ENCODE assay signal across 8 cellular contexts in genomic region chr7:87935373-87935706, GRCh38. TPM values are rescaled to one million over a fixed set of nuclear protein-coding genes. Genes with fewer than 3 reads are reported as not detected.
DNase-seq lines count a peak whose midpoint lies in the region; TF ChIP-seq lines count a peak whose summit lies in the region.

No MANE protein-coding gene starts in this region.

- no peaks in the 10 kb centered on the region for H4K20me1 ChIP-seq in BLaER1 treated with 17β-estradiol and CSF1 and Interleukin-3, amounts not matched to agents 10 nM and 100 nM
- H4K20me1 ChIP-seq in neural cell (ENCODE audit: insufficient read depth), result no peaks in the 10 kb centered on the region

- no peak for TF ChIP-seq CTCF in neural cell (IDR thresholded peaks at IDR 0.05; ENCODE audit: poor library complexity, severe bottlenecking)

- H2AFZ ChIP-seq in neural cell (ENCODE audit: low read depth, low read length), result peak overlapping the region; percentile 63

- peaks cover 4% of the 10 kb centered on the region for H3F3A ChIP-seq in neural cell (ENCODE audit: insufficient read depth, low read length, poor library complexity, severe bottlenecking)

- H3K4me1 Mint-ChIP-seq in IgD-negative memory B cell, result peaks cover 0 to 12% (median 8%) of the 10 kb centered on the region in 3 donors

- H3K36me3 Mint-ChIP-seq in IgD-negative memory B cell, result peaks cover 3% of the 10 kb centered on the region

- H3K4me1 ChIP-seq in BLaER1 treated with 17β-estradiol and CSF1 and Interleukin-3, amounts not matched to agents 10 nM and 100 nM, result peaks cover 6 to 12% (median 9%) of the 10 kb centered on the region in 10 experiments

- peak overlapping the region; percentile 82 to 96 (median 92) for H3K4me3 Mint-ChIP-seq in IgD-negative memory B cell

- H3K4me3 ChIP-seq in BLaER1 treated with 17β-estradiol and CSF1 and Interleukin-3, amounts not matched to agents 10 nM and 100 nM, result peak overlapping the region; percentile 71 to 88 (median 80)
- peak overlapping the region; percentile 94 for H3K4me3 ChIP-seq in neural cell (ENCODE audit: low read length)

- H3K9me3 ChIP-seq in BLaER1 treated with 17β-estradiol and CSF1 and Interleukin-3, amounts not matched to agents 10 nM and 100 nM (replicated peaks in 1 of 11), result no peaks in the 10 kb centered on the region
- no peaks in the 10 kb centered on the region for H3K9me3 ChIP-seq in neural cell (ENCODE audit: low read length)

- H3K27ac Mint-ChIP-seq in IgD-negative memory B cell, result peak overlapping the region in 2 of 3 donors; percentile 21 to 57

- TF ChIP-seq EP300 in neural cell (conservative IDR thresholded peaks at IDR 0.05; ENCODE audit: poor library complexity, severe bottlenecking), result no peak

- TF ChIP-seq RAD21 in neural cell (conservative IDR thresholded peaks at IDR 0.05), result no peak

- DNase-seq in GM19238 (ENCODE audit: insufficient read length, low spot score) (no peak), D341Med (ENCODE audit: low spot score) (no peak), HK-2 (ENCODE audit: unreplicated experiment) (no peak), retina (no peak)

- H3K36me3 ChIP-seq in BLaER1 treated with 17β-estradiol and CSF1 and Interleukin-3, amounts not matched to agents 10 nM and 100 nM, result peaks cover 0 to 25% (median 11%) of the 10 kb centered on the region in 11 experiments; a peak in 10 of 22 replicates
- H3K36me3 ChIP-seq in neural cell (ENCODE audit: insufficient read depth, low read length), result peaks cover 5% of the 10 kb centered on the region

- peak overlapping the region; percentile 85 to 99 (median 96) for H3K4me2 ChIP-seq in BLaER1 treated with 17β-estradiol and CSF1 and Interleukin-3, amounts not matched to agents 10 nM and 100 nM
- peak overlapping the region; percentile 56 for H3K4me2 ChIP-seq in neural cell (ENCODE audit: low read length)

- H3K9ac ChIP-seq in BLaER1 treated with 17β-estradiol and CSF1 and Interleukin-3, amounts not matched to agents 10 nM and 100 nM, result peak overlapping the region in 6 of 11 experiments; percentile 22 to 82 (median 78); a peak in 8 of 22 replicates
- H3K9ac ChIP-seq in neural cell (ENCODE audit: low read length), result peak overlapping the region; percentile 81

- H3K79me2 ChIP-seq in neural cell (replicated peaks; ENCODE audit: insufficient read depth, low read length), result peaks cover 5% of the 10 kb centered on the region

- no peak overlapping the region for H3K27ac ChIP-seq in BLaER1 treated with 17β-estradiol and CSF1 and Interleukin-3, amounts not matched to agents 10 nM and 100 nM
- H3K27ac ChIP-seq in cingulate gyrus (ENCODE audit: low read depth, low read length) (peak overlapping the region; percentile 12), neural cell (ENCODE audit: low read length) (peak overlapping the region; percentile 80)

- H3K27me3 Mint-ChIP-seq in IgD-negative memory B cell, result no peaks in the 10 kb centered on the region

- H3K27me3 ChIP-seq in BLaER1 treated with 17β-estradiol and CSF1 and Interleukin-3, amounts not matched to agents 10 nM and 100 nM, result peaks cover 8 to 12% (median 10%) of the 10 kb centered on the region in 11 experiments; a peak in 20 of 22 replicates
- H3K27me3 ChIP-seq in neural cell (ENCODE audit: insufficient read depth, low read depth, low read length), result no peaks in the 10 kb centered on the region

- no peaks in the 10 kb centered on the region for H3K9me3 Mint-ChIP-seq in IgD-negative memory B cell

- no peaks in the 10 kb centered on the region for H3K9me2 ChIP-seq in neural cell (ENCODE audit: insufficient read depth, low read length)

TF ChIP-seq in neural cell, 6 proteins besides CTCF, POLR2A, EP300 and RAD21:
- TF ChIP-seq SMC3 (conservative IDR thresholded peaks at IDR 0.05; ENCODE audit: poor library complexity), result no peak
- no peak for TF ChIP-seq REST (IDR thresholded peaks at IDR 0.05; ENCODE audit: borderline replicate concordance)
- no peak for TF ChIP-seq MXI1 (conservative IDR thresholded peaks at IDR 0.05; ENCODE audit: poor library complexity, severe bottlenecking)
- no peak for TF ChIP-seq POLR2AphosphoS5 (IDR thresholded peaks at IDR 0.05)
- TF ChIP-seq EZH2 (IDR thresholded peaks at IDR 0.05; ENCODE audit: borderline replicate concordance, insufficient read depth, low read length, poor library complexity, severe bottlenecking), result no peak
- no peak for TF ChIP-seq TAF1 (IDR thresholded peaks at IDR 0.05; ENCODE audit: low read depth)

RNA-seq across cellular contexts. Expression of gene ADAM22, which starts 1.3 kb away (rescaled TPM):
- polyA plus RNA-seq in IgD-negative memory B cell, result 0.23 TPM
- polyA plus RNA-seq in neural cell, result 41.3 and 46.3 TPM in 2 replicates
- polyA minus RNA-seq in neural cell, result 111 and 120 TPM in 2 replicates

RNA-seq across cellular contexts. Expression of gene DBF4, which starts 59.0 kb away (rescaled TPM):
- polyA plus RNA-seq in IgD-negative memory B cell, result 24.9 TPM
- polyA plus RNA-seq in neural cell, result 13.0 and 14.9 TPM in 2 replicates
- 18.3 and 22.0 TPM in 2 replicates for polyA minus RNA-seq in neural cell

RNA-seq across cellular contexts. Expression of gene SLC25A40, which starts 59.2 kb away (rescaled TPM):
- polyA plus RNA-seq in IgD-negative memory B cell (15.7 TPM), neural cell (20.1 and 61.6 TPM in 2 replicates)
- polyA minus RNA-seq in neural cell, result 24.3 and 31.6 TPM in 2 replicates

Comparison
In these comparisons a context has a peak if more than half of its experiments do, and no peak if none do; other contexts are left out.
1. H3K27ac ChIP-seq: peak in cingulate gyrus (single experiment) and neural cell (single experiment); none in BLaER1 treated with 17β-estradiol and CSF1 and Interleukin-3, amounts not matched to agents 10 nM and 100 nM (0 of 11).
2. RNA of gene ADAM22, which starts 1.3 kb away (polyA plus RNA-seq): 41.3 to 46.3 TPM in neural cell; 0.23 TPM in IgD-negative memory B cell (single experiment); every median in the first group is over 10 times any median in the second.